In genomic region chr19:42229263-42229854, GRCh38 we compare ENCODE assay signal across 14 cellular contexts. TPM values are rescaled to one million over a fixed set of nuclear protein-coding genes. Genes with fewer than 3 reads are reported as not detected.
DNase-seq lines count a peak whose midpoint lies in the region; ATAC-seq and TF ChIP-seq lines count a peak whose summit lies in the region.
"Had no signal": no experiment of that assay in that cellular context is flagged by ENCODE, and none has a peak within 500 bp of the region (broad histone marks: within the 10 kb centered on the region; RNA-seq: fewer than 3 reads in every experiment).

No MANE protein-coding gene starts in this region.

- H3K4me3 ChIP-seq in left ventricle myocardium inferior: no peak overlapping the region
- H3K4me3 ChIP-seq in choroid plexus epithelial cell (ENCODE audit: low read depth, low read length): no peak overlapping the region
- H3K4me3 ChIP-seq: left lung, ovary had no signal

- in situ Hi-C loops in GM13977 (cut with MboI; ENCODE audit: low pct_unique_long_range_greater_than_20kb, low sequenced_read_pairs, unreplicated experiment): no loop called here

- H3K4me3 Mint-ChIP-seq in T-cell: no peak overlapping the region
- H3K4me3 Mint-ChIP-seq in stimulated activated memory B cell treated with anti-CD40 and anti-IgM and Interleukin-4, amounts not matched to agents 10 μg/mL and 1 μg/mL and 100 μg/mL, for 72 hours: no peak overlapping the region
- H3K4me3 Mint-ChIP-seq: activated CD8-positive, alpha-beta memory T cell treated with anti-CD3 and anti-CD28 coated beads, Interleukin-2, amount 10 ng/mL, durations not matched to agents 7 days and 5 days had no signal

- TF ChIP-seq CTCF in left ventricle myocardium inferior (IDR thresholded peaks at IDR 0.05; ENCODE audit: borderline replicate concordance): no peak
- peak; percentile 12 for TF ChIP-seq CTCF in choroid plexus epithelial cell (conservative IDR thresholded peaks at IDR 0.05; ENCODE audit: low read depth, low read length)
- no peak for TF ChIP-seq CTCF in GM13977 (IDR thresholded peaks at IDR 0.05; ENCODE audit: extremely low read depth, insufficient read depth, missing control alignments)

- peaks cover 18% of the 10 kb centered on the region for H3K4me1 ChIP-seq in left ventricle myocardium inferior
- H3K4me1 ChIP-seq: left lung had no signal

- intact Hi-C loops in Right ventricle myocardium superior (cut with DNase I): no loop called here
- intact Hi-C loops in left ventricle myocardium inferior (cut with micrococcal nuclease): no loop called here

- DNase-seq in Right ventricle myocardium superior (peak; percentile 5), left ventricle myocardium inferior (no peak), T-cell (no peak), choroid plexus epithelial cell (ENCODE audit: low read depth) (no peak), GM13977 (ENCODE audit: low spot score) (no peak), NOMO-1 treated with DMSO at 0.1 percent for 48 hours (lab: John Stamatoyannopoulos, UW; ENCODE audit: unreplicated experiment) (no peak), COLO668 (lab: John Stamatoyannopoulos, UW; ENCODE audit: unreplicated experiment) (no peak)
- DNase-seq: activated CD8-positive, alpha-beta memory T cell treated with anti-CD3 and anti-CD28 coated beads, Interleukin-2, amount 10 ng/mL, durations not matched to agents 7 days and 5 days; aorta; EL; ovary; stimulated activated CD8-positive, alpha-beta memory T cell treated with anti-CD3 and anti-CD28 coated beads, Interleukin-4, amount 100 ng/mL, for 48 hours had no signal

- peaks cover 45% of the 10 kb centered on the region for H3K36me3 Mint-ChIP-seq in T-cell
- H3K36me3 Mint-ChIP-seq in stimulated activated memory B cell treated with anti-CD40 and anti-IgM and Interleukin-4, amounts not matched to agents 10 μg/mL and 1 μg/mL and 100 μg/mL, for 72 hours: peaks cover 69% of the 10 kb centered on the region

- peak overlapping the region; percentile 59 to 79 for H3K27ac Mint-ChIP-seq in T-cell
- peak overlapping the region; percentile 30 for H3K27ac Mint-ChIP-seq in stimulated activated memory B cell treated with anti-CD40 and anti-IgM and Interleukin-4, amounts not matched to agents 10 μg/mL and 1 μg/mL and 100 μg/mL, for 72 hours
- H3K27ac Mint-ChIP-seq: activated CD8-positive, alpha-beta memory T cell treated with anti-CD3 and anti-CD28 coated beads, Interleukin-2, amount 10 ng/mL, durations not matched to agents 7 days and 5 days had no signal

- CTCF ChIA-PET in T-cell (lab: Charles Lee): interaction anchor here in 1 of 2 donors (0.5 kb wide), 1 partner anchor 70 kb away, joined by 8 read pairs; no protein-coding TSS in a partner anchor

- H3K27me3 ChIP-seq in left ventricle myocardium inferior (ENCODE audit: low read depth): no peaks in the 10 kb centered on the region
- H3K27me3 ChIP-seq: left lung, ovary had no signal

- no peak overlapping the region for H3K27ac ChIP-seq in left ventricle myocardium inferior (replicated peaks)
- H3K27ac ChIP-seq: left lung, ovary had no signal

- H3K4me1 Mint-ChIP-seq in T-cell: peaks cover 19 to 27% (median 22%) of the 10 kb centered on the region in 3 donors
- H3K4me1 Mint-ChIP-seq in stimulated activated memory B cell treated with anti-CD40 and anti-IgM and Interleukin-4, amounts not matched to agents 10 μg/mL and 1 μg/mL and 100 μg/mL, for 72 hours: peaks cover 24% of the 10 kb centered on the region

- POLR2A ChIA-PET in T-cell (lab: Charles Lee): interaction anchor here in 1 of 2 donors (0.6 kb wide), 1 partner anchor 53 kb away, joined by 7 read pairs; no protein-coding TSS in a partner anchor

- H3K9me3 Mint-ChIP-seq in T-cell: no peaks in the 10 kb centered on the region
- no peaks in the 10 kb centered on the region for H3K9me3 Mint-ChIP-seq in stimulated activated memory B cell treated with anti-CD40 and anti-IgM and Interleukin-4, amounts not matched to agents 10 μg/mL and 1 μg/mL and 100 μg/mL, for 72 hours

- peaks cover 92% of the 10 kb centered on the region for H3K36me3 ChIP-seq in left ventricle myocardium inferior
- H3K36me3 ChIP-seq: ovary had no signal

- ATAC-seq in Right ventricle myocardium superior (ENCODE audit: poor library complexity) (no peak), T-cell (replicated peaks in 1 of 4) (no peak)
- no peak for ATAC-seq in stimulated activated memory B cell treated with anti-CD40 and anti-IgM and Interleukin-4, amounts not matched to agents 10 μg/mL and 1 μg/mL and 100 μg/mL, for 72 hours
- ATAC-seq: activated CD8-positive, alpha-beta memory T cell treated with anti-CD3 and anti-CD28 coated beads, Interleukin-2, amount 10 ng/mL, durations not matched to agents 7 days and 5 days; left lung had no signal

- H3K27me3 Mint-ChIP-seq in T-cell: no peaks in the 10 kb centered on the region
- H3K27me3 Mint-ChIP-seq in stimulated activated memory B cell treated with anti-CD40 and anti-IgM and Interleukin-4, amounts not matched to agents 10 μg/mL and 1 μg/mL and 100 μg/mL, for 72 hours: no peaks in the 10 kb centered on the region
- H3K27me3 Mint-ChIP-seq: activated CD8-positive, alpha-beta memory T cell treated with anti-CD3 and anti-CD28 coated beads, Interleukin-2, amount 10 ng/mL, durations not matched to agents 7 days and 5 days had no signal

- H3K9me3 ChIP-seq in left ventricle myocardium inferior (replicated peaks): no peaks in the 10 kb centered on the region
- H3K9me3 ChIP-seq: left lung, ovary had no signal

RNA-seq across cellular contexts. Expression of gene ZNF526, which starts 9.2 kb away (rescaled TPM):
- total RNA-seq in Right ventricle myocardium superior: 5.4 TPM
- 5.9 TPM for total RNA-seq in left ventricle myocardium inferior
- total RNA-seq in T-cell: 10 to 100 TPM in 3 of 5 donors, 1 to 10 TPM in 2; 8.0 to 25.1 (median 23.1) TPM

RNA-seq across cellular contexts. Expression of gene DEDD2, which starts 11.9 kb away (rescaled TPM):
- total RNA-seq in Right ventricle myocardium superior (14.8 TPM), left ventricle myocardium inferior (15.8 TPM), T-cell (10 to 100 TPM; 67.6 to 82.8 (median 71.0) TPM)

RNA-seq across cellular contexts. Expression of gene GSK3A, which starts 13.0 kb away (rescaled TPM):
- total RNA-seq in Right ventricle myocardium superior (35.6 TPM), left ventricle myocardium inferior (37.6 TPM), T-cell (10 to 100 TPM; 21.4 to 45.8 (median 38.1) TPM)

RNA-seq across cellular contexts. Expression of gene ERF, which starts 25.6 kb away (rescaled TPM):
- total RNA-seq in Right ventricle myocardium superior: 42.1 TPM
- 33.5 TPM for total RNA-seq in left ventricle myocardium inferior
- total RNA-seq in T-cell: 10 to 100 TPM; 35.9 to 97.3 (median 44.6) TPM

RNA-seq across cellular contexts. Expression of gene CIC, which starts 39.7 kb away (rescaled TPM):
- 33.6 TPM for total RNA-seq in Right ventricle myocardium superior
- 33.3 TPM for total RNA-seq in left ventricle myocardium inferior
- 100 to 1,000 TPM in 4 of 5 donors, 10 to 100 TPM in 1; 93.9 to 110 (median 104) TPM for total RNA-seq in T-cell
